ENCODE assay signal across 25 cellular contexts in the genomic region with DNA sequence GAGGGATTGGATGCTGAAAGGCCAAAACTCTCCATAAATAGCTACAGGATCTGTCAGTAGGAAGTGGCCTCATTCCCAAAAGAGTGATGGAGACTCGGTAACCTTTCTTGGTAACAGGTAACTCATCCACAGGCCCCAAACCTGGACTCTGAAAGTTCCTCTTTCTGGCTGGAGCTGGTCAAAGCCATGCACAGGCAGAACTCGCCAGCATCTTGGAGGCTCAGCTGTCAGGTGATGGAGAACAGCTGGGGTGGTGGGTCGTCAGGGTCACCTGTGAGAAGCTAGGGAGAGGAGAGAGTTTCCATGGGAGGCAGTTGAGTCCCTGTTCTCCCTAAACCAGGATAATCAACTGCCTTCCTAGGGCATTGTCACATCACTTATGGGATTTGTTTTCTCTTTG.
DNase-seq lines count a peak whose midpoint lies in the region; ATAC-seq, FAIRE-seq and TF ChIP-seq lines count a peak whose summit lies in the region.
"Had no signal": no experiment of that assay in that cellular context is flagged by ENCODE, and none has a peak within 500 bp of the region (broad histone marks: within the 10 kb centered on the region; RNA-seq: fewer than 3 reads in every experiment).

No MANE protein-coding gene starts in this region.

- 64% methylated on average over 3 of the region's 3 CpGs for WGBS in esophagus muscularis mucosa
- WGBS in aorta, 2 donors, result 81 to 85% methylated on average over 3 of the region's 3 CpGs

- no peak for TF ChIP-seq CTCF in esophagus muscularis mucosa (IDR thresholded peaks at IDR 0.05)

- no peak for TF ChIP-seq EP300 in esophagus muscularis mucosa (IDR thresholded peaks at IDR 0.05)

- peaks cover 15% of the 10 kb centered on the region for H3K36me3 Mint-ChIP-seq in T-helper 1 cell treated with Interleukin-12 subunit alpha and Interleukin-12 subunit beta and Interleukin-4 antibody, amounts not matched to agents 30 μg/mL and 1 μg/mL, for 36 hours (ENCODE audit: low read depth)
- no peaks in the 10 kb centered on the region for H3K36me3 Mint-ChIP-seq in stimulated activated naive CD8-positive, alpha-beta T cell treated with anti-CD3 and anti-CD28 coated beads, Interleukin-15, Interleukin-2, amounts not matched to agents 100 ng/mL and 50 ng/mL, for 24 hours (ENCODE audit: low read depth)
- H3K36me3 Mint-ChIP-seq: stimulated activated naive B cell treated with anti-CD40 and anti-IgM and Interleukin-4, amounts not matched to agents 10 μg/mL and 1 μg/mL and 100 μg/mL, for 72 hours; WTC11 had no signal

- H3K27ac ChIP-seq in esophagus muscularis mucosa (replicated peaks in 1 of 4), result no peak overlapping the region
- no peak overlapping the region for H3K27ac ChIP-seq in aorta (ENCODE audit: low read depth in 1 of 2, low read length in 2 of 2)
- H3K27ac ChIP-seq: lower lobe of right lung, neutrophil, psoas muscle, tibial nerve had no signal

- H3K4me1 ChIP-seq in esophagus muscularis mucosa (peaks cover 0 to 7% (median 4%) of the 10 kb centered on the region in 4 donors), aorta (ENCODE audit: control insufficient read depth in 1 of 2, insufficient read depth in 2 of 2, low read length in 2 of 2) (no peaks in the 10 kb centered on the region)

- no peak overlapping the region for H3K4me3 Mint-ChIP-seq in T-helper 1 cell treated with Interleukin-12 subunit alpha and Interleukin-12 subunit beta and Interleukin-4 antibody, amounts not matched to agents 30 μg/mL and 1 μg/mL, for 36 hours
- peak overlapping the region; percentile 61 for H3K4me3 Mint-ChIP-seq in stimulated activated naive CD8-positive, alpha-beta T cell treated with anti-CD3 and anti-CD28 coated beads, Interleukin-15, Interleukin-2, amounts not matched to agents 100 ng/mL and 50 ng/mL, for 24 hours
- H3K4me3 Mint-ChIP-seq: WTC11 had no signal

- H3K27me3 Mint-ChIP-seq in T-helper 1 cell treated with Interleukin-12 subunit alpha and Interleukin-12 subunit beta and Interleukin-4 antibody, amounts not matched to agents 30 μg/mL and 1 μg/mL, for 36 hours (ENCODE audit: low read depth), result no peaks in the 10 kb centered on the region
- H3K27me3 Mint-ChIP-seq in stimulated activated naive CD8-positive, alpha-beta T cell treated with anti-CD3 and anti-CD28 coated beads, Interleukin-15, Interleukin-2, amounts not matched to agents 100 ng/mL and 50 ng/mL, for 24 hours, result no peaks in the 10 kb centered on the region

- no peak overlapping the region for H3K4me3 ChIP-seq in esophagus muscularis mucosa
- no peak overlapping the region for H3K4me3 ChIP-seq in aorta (ENCODE audit: low read length in 2 of 2)
- H3K4me3 ChIP-seq: lower lobe of right lung, psoas muscle, skin epidermis, tibial nerve had no signal

- H3K27ac Mint-ChIP-seq in T-helper 1 cell treated with Interleukin-12 subunit alpha and Interleukin-12 subunit beta and Interleukin-4 antibody, amounts not matched to agents 30 μg/mL and 1 μg/mL, for 36 hours, result peak overlapping the region; percentile 90
- peak overlapping the region; percentile 80 for H3K27ac Mint-ChIP-seq in stimulated activated naive CD8-positive, alpha-beta T cell treated with anti-CD3 and anti-CD28 coated beads, Interleukin-15, Interleukin-2, amounts not matched to agents 100 ng/mL and 50 ng/mL, for 24 hours
- H3K27ac Mint-ChIP-seq: WTC11 had no signal

- H3K9me3 ChIP-seq in esophagus muscularis mucosa (no peaks in the 10 kb centered on the region), aorta (ENCODE audit: control insufficient read depth, low read length) (no peaks in the 10 kb centered on the region)
- H3K9me3 ChIP-seq: lower lobe of right lung, neutrophil, psoas muscle, tibial nerve had no signal

- intact Hi-C loops in esophagus muscularis mucosa (cut with DNase I) (no loop called here), aorta (cut with DNase I) (no loop called here)

- DNase-seq in T-helper 1 cell, result no peak
- no peak for DNase-seq in stimulated activated naive CD8-positive, alpha-beta T cell treated with anti-CD3 and anti-CD28 coated beads, Interleukin-15, Interleukin-2, amounts not matched to agents 100 U/mL and 50 U/mL, for 24 hours
- peak; percentile 81 for DNase-seq in esophagus muscularis mucosa (ENCODE audit: extremely low spot score)
- DNase-seq in H54 (ENCODE audit: insufficient read length, low spot score), result no peak
- no peak for DNase-seq in aorta
- DNase-seq: 8988T; foreskin fibroblast; hippocampal formation; KBM-7; lower lobe of right lung; NCI-H2171; NCI-H69; psoas muscle; RPMI8226; stimulated activated naive B cell treated with anti-CD40 and anti-IgM and Interleukin-4, amounts not matched to agents 10 μg/mL and 1 μg/mL and 100 μg/mL, for 72 hours; T1000 had no signal

- FAIRE-seq in H54 (lab: Jason Lieb, UNC), result no peak
- FAIRE-seq: astrocyte, islet of Langerhans had no signal

- H3K27me3 ChIP-seq in esophagus muscularis mucosa (peaks cover 0 to 3% (median 0%) of the 10 kb centered on the region in 4 donors), aorta (ENCODE audit: control insufficient read depth in 1 of 2, insufficient read depth in 2 of 2, low read length in 1 of 2) (no peaks in the 10 kb centered on the region)
- H3K27me3 ChIP-seq: neutrophil, tibial nerve had no signal

- H3K9me3 Mint-ChIP-seq in T-helper 1 cell treated with Interleukin-12 subunit alpha and Interleukin-12 subunit beta and Interleukin-4 antibody, amounts not matched to agents 30 μg/mL and 1 μg/mL, for 36 hours, result peaks cover 17% of the 10 kb centered on the region
- H3K9me3 Mint-ChIP-seq in stimulated activated naive CD8-positive, alpha-beta T cell treated with anti-CD3 and anti-CD28 coated beads, Interleukin-15, Interleukin-2, amounts not matched to agents 100 ng/mL and 50 ng/mL, for 24 hours, result peaks cover 7% of the 10 kb centered on the region
- H3K9me3 Mint-ChIP-seq: WTC11 had no signal

- peaks cover 46% of the 10 kb centered on the region for H3K4me1 Mint-ChIP-seq in T-helper 1 cell treated with Interleukin-12 subunit alpha and Interleukin-12 subunit beta and Interleukin-4 antibody, amounts not matched to agents 30 μg/mL and 1 μg/mL, for 36 hours (ENCODE audit: low read depth)
- peaks cover 60% of the 10 kb centered on the region for H3K4me1 Mint-ChIP-seq in stimulated activated naive CD8-positive, alpha-beta T cell treated with anti-CD3 and anti-CD28 coated beads, Interleukin-15, Interleukin-2, amounts not matched to agents 100 ng/mL and 50 ng/mL, for 24 hours (ENCODE audit: low read depth)

- ATAC-seq in stimulated activated naive CD8-positive, alpha-beta T cell treated with anti-CD3 and anti-CD28 coated beads, Interleukin-15, Interleukin-2, amounts not matched to agents 100 U/mL and 50 U/mL, for 24 hours, result no peak
- ATAC-seq in HG02938 (IDR thresholded peaks at IDR 0.05; ENCODE audit: unreplicated experiment) (no peak), aorta (ENCODE audit: low FRiP score) (no peak)
- ATAC-seq: lower lobe of right lung, psoas muscle, WTC11 had no signal

- H3K36me3 ChIP-seq in esophagus muscularis mucosa (no peaks in the 10 kb centered on the region), aorta (ENCODE audit: control insufficient read depth in 1 of 2, insufficient read depth in 2 of 2, low read length in 1 of 2) (no peaks in the 10 kb centered on the region)
- H3K36me3 ChIP-seq: lower lobe of right lung, neutrophil, tibial nerve had no signal

- no peak for TF ChIP-seq POLR2A in esophagus muscularis mucosa (IDR thresholded peaks at IDR 0.05; ENCODE audit: low read depth)
- TF ChIP-seq POLR2A in H54 (IDR thresholded peaks at IDR 0.05; ENCODE audit: low read depth, low read length), result no peak
